ENCODE assay signal across 8 cellular contexts in the genomic region with DNA sequence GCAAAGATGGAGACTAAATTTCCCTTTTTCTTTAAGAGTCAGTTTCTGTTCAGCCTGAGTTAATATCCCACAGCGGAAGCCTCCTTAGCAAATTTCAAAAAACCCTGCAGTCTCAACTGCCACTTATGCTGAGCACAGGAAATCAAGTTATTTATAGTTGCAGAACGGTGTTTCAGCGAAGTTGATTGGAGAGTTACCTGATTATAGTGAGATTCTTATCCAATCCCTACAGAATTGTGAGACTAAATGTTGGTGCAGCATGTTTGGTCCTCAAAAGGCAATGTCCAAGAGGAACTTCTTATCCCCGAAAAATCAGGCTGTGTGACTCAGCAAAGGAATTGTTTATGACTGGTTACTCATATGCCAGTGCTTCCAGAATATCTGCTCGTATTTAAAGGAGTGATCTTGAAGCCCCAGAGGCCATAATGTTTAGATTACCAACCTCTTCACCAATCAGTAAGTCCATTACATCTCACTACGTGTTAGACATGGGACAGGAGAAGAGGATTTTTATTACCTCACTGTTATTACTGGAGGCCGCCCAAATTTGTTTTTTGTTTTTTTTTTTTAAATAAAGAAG.
DNase-seq lines count a peak whose midpoint lies in the region; TF ChIP-seq lines count a peak whose summit lies in the region.

No MANE protein-coding gene starts in this region.

- no peaks in the 10 kb centered on the region for H3K9me3 ChIP-seq in thyroid gland

- no peaks in the 10 kb centered on the region for H3K27me3 ChIP-seq in thyroid gland
- no peaks in the 10 kb centered on the region for H3K27me3 ChIP-seq in H7 (ENCODE audit: control insufficient read depth, insufficient read depth, low read length)

- TF ChIP-seq CTCF in thyroid gland (IDR thresholded peaks at IDR 0.05) = no peak

- DNase-seq in ELR (ENCODE audit: low read depth) = peak; percentile 98
- peak; percentile 75 to 86 for DNase-seq in Kasumi-1 (lab: John Stamatoyannopoulos, UW)
- DNase-seq in activated T-helper 1 cell treated with anti-CD3 and anti-CD28 coated beads, Interleukin-12 subunit alpha, Interleukin-12 subunit beta, Interleukin-2, Interleukin-4 antibody, amounts not matched to agents 30 ng/mL and 10 ng/mL and 1 ng/mL, durations not matched to agents 14 hours and 24 hours and 36 hours (ENCODE audit: low spot score) = no peak
- DNase-seq in immature natural killer cell = no peak
- no peak for DNase-seq in thyroid gland
- DNase-seq in activated gamma-delta T cell (lab: John Stamatoyannopoulos, UW) = no peak
- DNase-seq in H7 = no peak
- no peak for DNase-seq in KG1 (lab: John Stamatoyannopoulos, UW)

- H3K27ac Mint-ChIP-seq in activated T-helper 1 cell treated with anti-CD3 and anti-CD28 coated beads, Interleukin-12 subunit alpha, Interleukin-12 subunit beta, Interleukin-2, Interleukin-4 antibody, amounts not matched to agents 30 ng/mL and 10 ng/mL and 1 ng/mL, durations not matched to agents 14 hours and 24 hours and 36 hours = peak overlapping the region; percentile 98
- peak overlapping the region; percentile 87 to 96 (median 95) for H3K27ac Mint-ChIP-seq in immature natural killer cell

- 35 to 43% methylated on average over 7 of the region's 7 CpGs for WGBS in thyroid gland, 2 donors

- H3K4me1 Mint-ChIP-seq in activated T-helper 1 cell treated with anti-CD3 and anti-CD28 coated beads, Interleukin-12 subunit alpha, Interleukin-12 subunit beta, Interleukin-2, Interleukin-4 antibody, amounts not matched to agents 30 ng/mL and 10 ng/mL and 1 ng/mL, durations not matched to agents 14 hours and 24 hours and 36 hours (ENCODE audit: low read depth) = peaks cover 68% of the 10 kb centered on the region
- peaks cover 81 to 83% of the 10 kb centered on the region in 2 donors for H3K4me1 Mint-ChIP-seq in immature natural killer cell

- H3K27me3 Mint-ChIP-seq in activated T-helper 1 cell treated with anti-CD3 and anti-CD28 coated beads, Interleukin-12 subunit alpha, Interleukin-12 subunit beta, Interleukin-2, Interleukin-4 antibody, amounts not matched to agents 30 ng/mL and 10 ng/mL and 1 ng/mL, durations not matched to agents 14 hours and 24 hours and 36 hours (ENCODE audit: insufficient read depth) = no peaks in the 10 kb centered on the region
- H3K27me3 Mint-ChIP-seq in immature natural killer cell (ENCODE audit: low read depth in 3 of 3) = peaks cover 3 to 23% (median 13%) of the 10 kb centered on the region in 3 donors

- peak in 1 of 2 donors; percentile 35 for TF ChIP-seq POLR2A in thyroid gland (IDR thresholded peaks at IDR 0.05)

- H3K27ac ChIP-seq in thyroid gland = peak overlapping the region in 2 of 3 donors; percentile 95 to 97

- H3K4me1 ChIP-seq in thyroid gland = peaks cover 71 to 78% of the 10 kb centered on the region in 2 donors

- H3K36me3 ChIP-seq in thyroid gland = no peaks in the 10 kb centered on the region
- H3K36me3 ChIP-seq in H7 (replicated peaks; ENCODE audit: control insufficient read depth, insufficient read depth, low read length) = no peaks in the 10 kb centered on the region

- H3K4me3 ChIP-seq in thyroid gland (replicated peaks in 1 of 3) (no peak overlapping the region), H7 (ENCODE audit: insufficient read depth, low read depth, low read length) (no peak overlapping the region)

- H3K36me3 Mint-ChIP-seq in activated T-helper 1 cell treated with anti-CD3 and anti-CD28 coated beads, Interleukin-12 subunit alpha, Interleukin-12 subunit beta, Interleukin-2, Interleukin-4 antibody, amounts not matched to agents 30 ng/mL and 10 ng/mL and 1 ng/mL, durations not matched to agents 14 hours and 24 hours and 36 hours (ENCODE audit: low read depth) = peaks cover 15% of the 10 kb centered on the region
- H3K36me3 Mint-ChIP-seq in immature natural killer cell = no peaks in the 10 kb centered on the region

- intact Hi-C loops in activated T-helper 1 cell treated with anti-CD3 and anti-CD28 coated beads, Interleukin-12 subunit alpha, Interleukin-12 subunit beta, Interleukin-2, Interleukin-4 antibody, amounts not matched to agents 30 ng/mL and 10 ng/mL and 1 ng/mL, durations not matched to agents 14 hours and 24 hours and 36 hours (cut with micrococcal nuclease) = loop anchor here (1.0 to 5.0 kb wide), 2 partner anchors 50 to 608 kb away; partner anchors contain the start of gene COPS8
- intact Hi-C loops in thyroid gland (cut with DNase I) = no loop called here

- no peaks in the 10 kb centered on the region for H3K9me3 Mint-ChIP-seq in activated T-helper 1 cell treated with anti-CD3 and anti-CD28 coated beads, Interleukin-12 subunit alpha, Interleukin-12 subunit beta, Interleukin-2, Interleukin-4 antibody, amounts not matched to agents 30 ng/mL and 10 ng/mL and 1 ng/mL, durations not matched to agents 14 hours and 24 hours and 36 hours
- no peaks in the 10 kb centered on the region for H3K9me3 Mint-ChIP-seq in immature natural killer cell

- peak overlapping the region; percentile 99 for H3K4me3 Mint-ChIP-seq in activated T-helper 1 cell treated with anti-CD3 and anti-CD28 coated beads, Interleukin-12 subunit alpha, Interleukin-12 subunit beta, Interleukin-2, Interleukin-4 antibody, amounts not matched to agents 30 ng/mL and 10 ng/mL and 1 ng/mL, durations not matched to agents 14 hours and 24 hours and 36 hours
- H3K4me3 Mint-ChIP-seq in immature natural killer cell = peak overlapping the region; percentile 88 to 95 (median 93)

Comparison
In these comparisons a context has a peak if more than half of its experiments do, and no peak if none do; other contexts are left out.
1. DNase-seq: peak in ELR (single experiment) and Kasumi-1 (2 of 2); none in activated T-helper 1 cell treated with anti-CD3 and anti-CD28 coated beads, Interleukin-12 subunit alpha, Interleukin-12 subunit beta, Interleukin-2, Interleukin-4 antibody, amounts not matched to agents 30 ng/mL and 10 ng/mL and 1 ng/mL, durations not matched to agents 14 hours and 24 hours and 36 hours (single experiment), immature natural killer cell (0 of 3), thyroid gland (0 of 2), activated gamma-delta T cell (single experiment), H7 (single experiment) and KG1 (single experiment).